8 cellular contexts compared by ENCODE assay signal in the genomic region with DNA sequence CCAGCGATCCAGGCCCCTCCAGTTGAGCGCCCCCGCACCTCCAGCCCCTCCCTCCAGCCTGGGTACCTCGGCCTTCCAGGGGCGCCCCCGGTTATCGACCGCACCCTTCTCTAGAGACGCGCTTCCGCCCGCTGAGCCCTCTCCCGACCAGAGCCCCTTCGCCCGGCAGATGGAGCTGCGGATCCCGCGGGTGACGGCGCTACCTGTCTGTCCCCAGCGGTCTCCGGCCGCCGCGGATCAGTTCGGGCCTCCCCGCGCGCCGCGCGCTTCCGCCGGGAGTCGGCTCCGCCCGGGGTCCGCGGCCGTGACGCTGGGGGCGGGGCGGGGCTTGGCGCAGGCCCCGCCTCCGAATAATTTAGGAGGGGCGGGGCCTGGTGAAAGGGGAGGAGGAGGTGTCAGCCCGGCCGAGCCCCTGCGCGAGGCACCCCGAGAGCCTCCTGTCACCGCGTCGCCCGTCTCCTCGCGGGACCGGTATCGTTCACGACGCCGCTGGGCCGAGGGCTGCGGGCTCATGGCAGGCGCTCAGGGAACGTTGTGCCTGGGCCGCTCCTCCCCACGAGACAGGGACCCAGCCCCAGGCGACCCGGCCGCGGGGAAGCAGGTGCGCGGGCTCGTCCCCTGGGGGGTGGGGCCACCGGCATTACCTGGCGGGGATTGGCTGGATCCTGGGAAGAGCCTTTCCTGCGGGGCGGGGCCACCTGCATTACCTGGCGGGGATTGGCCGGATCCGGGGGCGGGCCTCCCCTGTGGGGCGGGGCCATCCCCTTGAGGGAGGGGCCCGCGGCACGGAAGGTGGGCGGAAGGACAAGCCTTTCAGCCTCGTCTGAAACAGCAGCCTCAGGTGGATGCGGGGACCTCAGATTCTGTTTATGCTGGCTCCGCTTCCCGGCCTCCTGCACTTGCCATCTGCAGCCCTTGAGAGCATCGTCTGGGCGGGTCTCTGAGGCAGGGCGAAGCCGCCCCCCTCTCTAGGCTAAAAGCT. TPM values are rescaled to one million over a fixed set of nuclear protein-coding genes. Genes with fewer than 3 reads are reported as not detected.
DNase-seq lines count a peak whose midpoint lies in the region; ATAC-seq and TF ChIP-seq lines count a peak whose summit lies in the region.

A gene with protein sequence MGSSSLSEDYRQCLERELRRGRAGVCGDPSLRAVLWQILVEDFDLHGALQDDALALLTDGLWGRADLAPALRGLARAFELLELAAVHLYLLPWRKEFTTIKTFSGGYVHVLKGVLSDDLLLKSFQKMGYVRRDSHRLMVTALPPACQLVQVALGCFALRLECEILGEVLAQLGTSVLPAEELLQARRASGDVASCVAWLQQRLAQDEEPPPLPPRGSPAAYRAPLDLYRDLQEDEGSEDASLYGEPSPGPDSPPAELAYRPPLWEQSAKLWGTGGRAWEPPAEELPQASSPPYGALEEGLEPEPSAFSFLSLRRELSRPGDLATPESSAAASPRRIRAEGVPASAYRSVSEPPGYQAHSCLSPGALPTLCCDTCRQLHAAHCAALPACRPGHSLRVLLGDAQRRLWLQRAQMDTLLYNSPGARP (minus strand): TSS at position 281 of the 982 bp plus-strand sequence. CDS start 473 bp downstream, outside the sequence.

- H3K79me2 ChIP-seq in KMS-11 (ENCODE audit: insufficient read depth, low read depth), result no peaks in the 10 kb centered on the region
- H3K79me2 ChIP-seq in fibroblast of lung (ENCODE audit: control insufficient read depth, insufficient read depth, low read length), result no peaks in the 10 kb centered on the region

- no peaks in the 10 kb centered on the region for H3K9me3 Mint-ChIP-seq in activated T-helper 1 cell treated with anti-CD3 and anti-CD28 coated beads, Interleukin-12 subunit alpha, Interleukin-12 subunit beta, Interleukin-2, Interleukin-4 antibody, amounts not matched to agents 30 ng/mL and 10 ng/mL and 1 ng/mL, durations not matched to agents 14 hours and 24 hours and 36 hours
- H3K9me3 Mint-ChIP-seq in naive thymus-derived CD8-positive, alpha-beta T cell, result no peaks in the 10 kb centered on the region

- peak within 1 kb of the TSS; percentile 68 for H3K27ac ChIP-seq in KMS-11
- H3K27ac ChIP-seq in Peyer's patch, result peak within 1 kb of the TSS; percentile 88 to 95 (median 92)
- peak within 1 kb of the TSS; percentile 75 for H3K27ac ChIP-seq in fibroblast of lung (ENCODE audit: insufficient read depth, low read length)

- H3K4me3 Mint-ChIP-seq in activated T-helper 1 cell treated with anti-CD3 and anti-CD28 coated beads, Interleukin-12 subunit alpha, Interleukin-12 subunit beta, Interleukin-2, Interleukin-4 antibody, amounts not matched to agents 30 ng/mL and 10 ng/mL and 1 ng/mL, durations not matched to agents 14 hours and 24 hours and 36 hours, result peak within 1 kb of the TSS; percentile 80
- peak within 1 kb of the TSS; percentile 71 to 87 (median 79) for H3K4me3 Mint-ChIP-seq in naive thymus-derived CD8-positive, alpha-beta T cell

- H3K4me2 ChIP-seq in KMS-11 (peak within 1 kb of the TSS; percentile 85), fibroblast of lung (ENCODE audit: extremely low read depth, insufficient read depth, low read length) (peak within 1 kb of the TSS; percentile 86)

- H3K9ac ChIP-seq in KMS-11 (peak within 1 kb of the TSS; percentile 64), fibroblast of lung (ENCODE audit: insufficient read depth, low read length) (peak within 1 kb of the TSS; percentile 85)

- H2AFZ ChIP-seq in KMS-11 (ENCODE audit: low read depth), result peak within 1 kb of the TSS; percentile 56
- peak within 1 kb of the TSS; percentile 73 for H2AFZ ChIP-seq in fibroblast of lung (ENCODE audit: low read length)

- no peaks in the 10 kb centered on the region for H3K27me3 Mint-ChIP-seq in activated T-helper 1 cell treated with anti-CD3 and anti-CD28 coated beads, Interleukin-12 subunit alpha, Interleukin-12 subunit beta, Interleukin-2, Interleukin-4 antibody, amounts not matched to agents 30 ng/mL and 10 ng/mL and 1 ng/mL, durations not matched to agents 14 hours and 24 hours and 36 hours (ENCODE audit: insufficient read depth)
- no peaks in the 10 kb centered on the region for H3K27me3 Mint-ChIP-seq in naive thymus-derived CD8-positive, alpha-beta T cell

- H3K27me3 ChIP-seq in KMS-11 (ENCODE audit: insufficient read depth, low read depth), result no peaks in the 10 kb centered on the region
- no peaks in the 10 kb centered on the region for H3K27me3 ChIP-seq in Peyer's patch
- H3K27me3 ChIP-seq in fibroblast of lung (ENCODE audit: control insufficient read depth, insufficient read depth, low read length), result no peaks in the 10 kb centered on the region

- no peaks in the 10 kb centered on the region for H4K20me1 ChIP-seq in KMS-11 (ENCODE audit: insufficient read depth)
- no peaks in the 10 kb centered on the region for H4K20me1 ChIP-seq in fibroblast of lung (ENCODE audit: control insufficient read depth, extremely low read depth, insufficient read depth, low read length)

- peak within 1 kb of the TSS; percentile 84 for H3K27ac Mint-ChIP-seq in activated T-helper 1 cell treated with anti-CD3 and anti-CD28 coated beads, Interleukin-12 subunit alpha, Interleukin-12 subunit beta, Interleukin-2, Interleukin-4 antibody, amounts not matched to agents 30 ng/mL and 10 ng/mL and 1 ng/mL, durations not matched to agents 14 hours and 24 hours and 36 hours
- H3K27ac Mint-ChIP-seq in naive thymus-derived CD8-positive, alpha-beta T cell, result peak within 1 kb of the TSS; percentile 60 to 95 (median 90)

- H3K36me3 ChIP-seq in KMS-11 (ENCODE audit: insufficient read depth), result no peaks in the 10 kb centered on the region
- H3K36me3 ChIP-seq in Peyer's patch, result peaks cover 0 to 16% (median 0%) of the 10 kb centered on the region in 3 donors
- no peaks in the 10 kb centered on the region for H3K36me3 ChIP-seq in fibroblast of lung (ENCODE audit: control insufficient read depth, insufficient read depth, low read length)

- H3K4me1 ChIP-seq in KMS-11 (ENCODE audit: low read depth, poor library complexity, severe bottlenecking) (peaks cover 31% of the 10 kb centered on the region), Peyer's patch (peaks cover 0 to 35% (median 15%) of the 10 kb centered on the region in 4 donors), fibroblast of lung (ENCODE audit: control insufficient read depth, extremely low read depth, insufficient read depth, low read length) (peaks cover 9% of the 10 kb centered on the region)

- TF ChIP-seq CTCF in KMS-11 (conservative IDR thresholded peaks at IDR 0.05; ENCODE audit: low read depth, low read length) (no peak), Peyer's patch (IDR thresholded peaks at IDR 0.05) (peak in 5 of 6 experiments; percentile 17 to 51 (median 38)), fibroblast of lung (conservative IDR thresholded peaks at IDR 0.05 in 1 of 2, IDR thresholded peaks at IDR 0.05 in 1 of 2; ENCODE audit: low read depth in 1 of 2, low read length in 2 of 2) (no peak)

- intact Hi-C loops in activated T-helper 1 cell treated with anti-CD3 and anti-CD28 coated beads, Interleukin-12 subunit alpha, Interleukin-12 subunit beta, Interleukin-2, Interleukin-4 antibody, amounts not matched to agents 30 ng/mL and 10 ng/mL and 1 ng/mL, durations not matched to agents 14 hours and 24 hours and 36 hours (cut with micrococcal nuclease), result loop anchor here (1.0 to 5.0 kb wide), 4 partner anchors 10 to 221 kb away; a partner anchor contains a TSS

- POLR2A ChIA-PET in naive thymus-derived CD8-positive, alpha-beta T cell (lab: Charles Lee), result interaction anchor here (0.6 to 17.7 kb wide), 17 partner anchors 9 to 270 kb away, joined by 3 to 262 read pairs (median 5); a partner anchor contains a TSS

- peaks cover 13% of the 10 kb centered on the region for H3K4me1 Mint-ChIP-seq in activated T-helper 1 cell treated with anti-CD3 and anti-CD28 coated beads, Interleukin-12 subunit alpha, Interleukin-12 subunit beta, Interleukin-2, Interleukin-4 antibody, amounts not matched to agents 30 ng/mL and 10 ng/mL and 1 ng/mL, durations not matched to agents 14 hours and 24 hours and 36 hours (ENCODE audit: low read depth)
- peaks cover 8 to 37% (median 25%) of the 10 kb centered on the region in 4 donors for H3K4me1 Mint-ChIP-seq in naive thymus-derived CD8-positive, alpha-beta T cell

- no peaks in the 10 kb centered on the region for H3K9me3 ChIP-seq in Peyer's patch
- no peaks in the 10 kb centered on the region for H3K9me3 ChIP-seq in fibroblast of lung (ENCODE audit: control insufficient read depth, insufficient read depth, low read depth, low read length)

- peak; percentile 86 to 87 for TF ChIP-seq POLR2A in Peyer's patch (IDR thresholded peaks at IDR 0.05)

- H3K4me3 ChIP-seq in KMS-11 (IDR thresholded peaks at IDR 0.05; ENCODE audit: insufficient read depth, low read depth, low read length) (no peak within 1 kb of the TSS), Peyer's patch (peak within 1 kb of the TSS; percentile 70 to 87 (median 78)), fibroblast of lung (replicated peaks in 1 of 4; ENCODE audit: control extremely low read depth in 1 of 4, insufficient read depth in 1 of 4, low read depth in 3 of 4, low read length in 4 of 4) (peak within 1 kb of the TSS; percentile 53 to 75 (median 64))

- H3K36me3 Mint-ChIP-seq in activated T-helper 1 cell treated with anti-CD3 and anti-CD28 coated beads, Interleukin-12 subunit alpha, Interleukin-12 subunit beta, Interleukin-2, Interleukin-4 antibody, amounts not matched to agents 30 ng/mL and 10 ng/mL and 1 ng/mL, durations not matched to agents 14 hours and 24 hours and 36 hours (ENCODE audit: low read depth), result no peaks in the 10 kb centered on the region
- no peaks in the 10 kb centered on the region for H3K36me3 Mint-ChIP-seq in naive thymus-derived CD8-positive, alpha-beta T cell

- peak; percentile 67 for ATAC-seq in GM21723 (IDR thresholded peaks at IDR 0.05; ENCODE audit: unreplicated experiment)
- peak; percentile 77 for ATAC-seq in naive thymus-derived CD8-positive, alpha-beta T cell

- DNase-seq in Daoy (ENCODE audit: low read depth) (peak; percentile 93), Peyer's patch (peak; percentile 97 to 99 (median 99)), fibroblast of lung (ENCODE audit: low read depth in 2 of 2) (peak; percentile 64 to 72)
- peak; percentile 95 for DNase-seq in activated T-helper 1 cell treated with anti-CD3 and anti-CD28 coated beads, Interleukin-12 subunit alpha, Interleukin-12 subunit beta, Interleukin-2, Interleukin-4 antibody, amounts not matched to agents 30 ng/mL and 10 ng/mL and 1 ng/mL, durations not matched to agents 14 hours and 24 hours and 36 hours (ENCODE audit: low spot score)
- peak; percentile 96 to 100 (median 98) for DNase-seq in naive thymus-derived CD8-positive, alpha-beta T cell
- DNase-seq in stimulated activated naive CD4-positive, alpha-beta T cell (lab: John Stamatoyannopoulos, UW), result peak; percentile 98 to 100 (median 98)

RNA-seq across cellular contexts. Expression of the gene that starts here (rescaled TPM):
- 5.4 and 8.6 TPM in 2 replicates for total RNA-seq in Daoy (2014; rRNA removed; shearing (Covaris generic))
- total RNA-seq in Peyer's patch, result 10 to 100 TPM; 19.0 to 44.7 (median 36.7) TPM
- 14.1 and 15.2 TPM in 2 replicates for total RNA-seq in activated T-helper 1 cell treated with anti-CD3 and anti-CD28 coated beads, Interleukin-12 subunit alpha, Interleukin-12 subunit beta, Interleukin-2, Interleukin-4 antibody, amounts not matched to agents 30 ng/mL and 10 ng/mL and 1 ng/mL, durations not matched to agents 14 hours and 24 hours and 36 hours
- 7.3 and 10.3 TPM in 2 replicates for total RNA-seq in fibroblast of lung
- 1.7 and 1.8 TPM in 2 replicates for polyA plus RNA-seq in fibroblast of lung
- 2.9 and 4.8 TPM in 2 replicates for polyA plus RNA-seq in fibroblast of lung (2012)
- 3.4 and 6.4 TPM in 2 replicates for polyA minus RNA-seq in fibroblast of lung (ENCODE audit: low replicate concordance)
- 1 to 10 TPM; 6.9 to 8.1 TPM for total RNA-seq in naive thymus-derived CD8-positive, alpha-beta T cell
- 1 to 10 TPM; 3.5 to 6.4 (median 5.4) TPM for polyA plus RNA-seq in naive thymus-derived CD8-positive, alpha-beta T cell

Comparison
In these comparisons a context has a peak if more than half of its experiments do, and no peak if none do; other contexts are left out.
1. CTCF ChIP-seq: peak in Peyer's patch (5 of 6); none in KMS-11 (single experiment) and fibroblast of lung (0 of 2).
2. Peak in every context shown above with its lines, with median percentiles within 50 percentile points of each other: DNase-seq and H3K27ac ChIP-seq.